Comparison of ENCODE assay signal across 11 cellular contexts in genomic region chr4:71550220-71551190, GRCh38.
A peak's percentile ranks its signal among the peaks of the same experiment; 100 is the strongest.
DNase-seq lines count a peak whose midpoint lies in the region; ATAC-seq and TF ChIP-seq lines count a peak whose summit lies in the region.
"Had no signal": no experiment of that assay in that cellular context is flagged by ENCODE, and none has a peak within 500 bp of the region (broad histone marks: within the 10 kb centered on the region; RNA-seq: fewer than 3 reads in every experiment).

No MANE protein-coding gene starts in this region.

- CTCF ChIA-PET in IMR-90 (lab: Yijun Ruan, JAX) = interaction anchor here (0.6 to 2.0 kb wide), 7 partner anchors 9 to 368 kb away, joined by 3 to 10 read pairs (median 3); no protein-coding TSS in a partner anchor

- TF ChIP-seq RAD21 in IMR-90 (IDR thresholded peaks at IDR 0.05; ENCODE audit: low read length) = peak; percentile 56

- TF ChIP-seq CTCF in IMR-90 (conservative IDR thresholded peaks at IDR 0.05; ENCODE audit: low read depth, low read length) (peak; percentile 39), epithelial cell of esophagus (IDR thresholded peaks at IDR 0.05; ENCODE audit: insufficient read depth, low read depth, low read length, missing control alignments) (peak; percentile 4), nephron (IDR thresholded peaks at IDR 0.05; ENCODE audit: unreplicated experiment in 3 of 3) (peak in 1 of 3 experiments; percentile 21), uterus (IDR thresholded peaks at IDR 0.05) (no peak), Peyer's patch (IDR thresholded peaks at IDR 0.05) (no peak)

- H3K79me1 ChIP-seq in IMR-90 (ENCODE audit: low read depth in 1 of 2, low read length in 2 of 2) = peaks cover 0 to 3% of the 10 kb centered on the region in 2 experiments; a peak in 1 of 4 replicates

- POLR2A ChIA-PET in IMR-90 (lab: Charles Lee; ENCODE audit: unreplicated experiment) = no interaction called here

- H3K4me2 ChIP-seq in IMR-90 (ENCODE audit: low read depth, low read length) = peak overlapping the region; percentile 70; the same call in 1 of the 2 replicates

- peak overlapping the region; percentile 41; the same call in 1 of the 2 replicates for H3K18ac ChIP-seq in IMR-90 (ENCODE audit: low read depth, low read length)

- peaks cover 9% of the 10 kb centered on the region for H3K4me1 ChIP-seq in IMR-90 (ENCODE audit: control insufficient read depth, insufficient read depth, low read length)
- H3K4me1 ChIP-seq in uterus = no peaks in the 10 kb centered on the region
- H3K4me1 ChIP-seq in Peyer's patch = no peaks in the 10 kb centered on the region
- H3K4me1 ChIP-seq: suprapubic skin had no signal

- in situ Hi-C loops in Caki2 (cut with HindIII; ENCODE audit: low pct_unique_long_range_greater_than_20kb, low sequenced_read_pairs) (no loop called here), IMR-90 (cut with MboI; ENCODE audit: low sequenced_read_pairs) (loop anchor here (10.0 to 25.0 kb wide), 4 partner anchors 366 to 913 kb away; partner anchors contain the start of gene ENAM)

- no peaks in the 10 kb centered on the region for H3K9me3 ChIP-seq in IMR-90 (ENCODE audit: control insufficient read depth, insufficient read depth, low read length)
- H3K9me3 ChIP-seq in uterus = no peaks in the 10 kb centered on the region
- H3K9me3 ChIP-seq in Peyer's patch = no peaks in the 10 kb centered on the region
- H3K9me3 ChIP-seq: suprapubic skin had no signal

- no peak overlapping the region for H3K14ac ChIP-seq in IMR-90 (replicated peaks; ENCODE audit: low read depth, low read length)

- H3K27ac ChIP-seq in IMR-90 (ENCODE audit: insufficient read depth, low read length) (no peak overlapping the region), uterus (no peak overlapping the region), Peyer's patch (no peak overlapping the region)
- H3K27ac ChIP-seq: suprapubic skin had no signal

- no peak for TF ChIP-seq POLR2A in IMR-90 (IDR thresholded peaks at IDR 0.05; ENCODE audit: low read depth, low read length)
- no peak for TF ChIP-seq POLR2A in uterus (IDR thresholded peaks at IDR 0.05)
- no peak for TF ChIP-seq POLR2A in Peyer's patch (IDR thresholded peaks at IDR 0.05)

- BruUV-seq in IMR-90 (replicated peaks; lab: Mats Ljungman, UMichigan) = no TSS peak

- H2BK20ac ChIP-seq in IMR-90 (ENCODE audit: low read depth, low read length) = no peak overlapping the region

- dilution Hi-C loops in IMR-90 (cut with HindIII; ENCODE audit: low sequenced_read_pairs, unreplicated experiment) = no loop called here

- no peak overlapping the region for H2BK15ac ChIP-seq in IMR-90 (ENCODE audit: low read depth, low read length)

- H3K9me1 ChIP-seq in IMR-90 (ENCODE audit: insufficient read depth, low read length) = peaks cover 4% of the 10 kb centered on the region

- ATAC-seq in IMR-90 (ENCODE audit: low read depth) = peak; percentile 91
- ATAC-seq: K562 had no signal

- no peak overlapping the region for H3K4ac ChIP-seq in IMR-90 (ENCODE audit: low read depth, low read length)

- H4K8ac ChIP-seq in IMR-90 (ENCODE audit: low read depth in 2 of 2, low read length in 2 of 2) = no peak overlapping the region; a peak in 1 of 4 replicates

- H3K9me3 Mint-ChIP-seq in nephron = no peaks in the 10 kb centered on the region

- peaks cover 4% of the 10 kb centered on the region for H3K27me3 Mint-ChIP-seq in nephron (ENCODE audit: low read depth)

- H3K36me3 ChIP-seq in IMR-90 (ENCODE audit: control insufficient read depth, insufficient read depth, low read length) (peaks cover 8% of the 10 kb centered on the region), uterus (no peaks in the 10 kb centered on the region), Peyer's patch (no peaks in the 10 kb centered on the region)
- H3K36me3 ChIP-seq: suprapubic skin had no signal

- no peak overlapping the region for H4K91ac ChIP-seq in IMR-90 (ENCODE audit: insufficient read depth, low read depth, low read length)

- no CpG with 5 or more reads among the region's 7 CpGs for WGBS in IMR-90 (ENCODE audit: extremely low coverage in 2 of 2, insufficient read length in 1 of 2), 2 experiments

- H2AK9ac ChIP-seq in IMR-90 (replicated peaks; ENCODE audit: low read depth, low read length, poor library complexity) = no peak overlapping the region

- DNase-seq in Caki2 (ENCODE audit: low read depth) (peak; percentile 73), IMR-90 (peak; percentile 84), epithelial cell of esophagus (ENCODE audit: low read depth) (peak; percentile 8), uterus (no peak), SIG-M5 treated with dmso at 0.1 percent for 504 hours (lab: John Stamatoyannopoulos, UW; ENCODE audit: unreplicated experiment) (no peak), Peyer's patch (no peak)
- no peak for DNase-seq in effector CD4-positive, alpha-beta T cell
- DNase-seq: NCI-H82 had no signal

- no peaks in the 10 kb centered on the region for H3K36me3 Mint-ChIP-seq in nephron (ENCODE audit: low read depth)

- H3K9ac ChIP-seq in IMR-90 (ENCODE audit: low read depth, low read length) = no peak overlapping the region

- no peak overlapping the region for H3K56ac ChIP-seq in IMR-90 (ENCODE audit: extremely low read depth, insufficient read depth, low read length)

- H4K20me1 ChIP-seq in IMR-90 (ENCODE audit: insufficient read depth, low read length) = no peaks in the 10 kb centered on the region

- H2BK120ac ChIP-seq in IMR-90 (ENCODE audit: low read depth, low read length) = no peak overlapping the region

- no peak overlapping the region for H3K4me3 Mint-ChIP-seq in nephron

- no peak overlapping the region for H2AK5ac ChIP-seq in IMR-90 (ENCODE audit: low read depth, low read length)

- H4K5ac ChIP-seq in IMR-90 (ENCODE audit: low read depth, low read length) = no peak overlapping the region

- H3K27me3 ChIP-seq in IMR-90 (ENCODE audit: control insufficient read depth, insufficient read depth, low read length) = no peaks in the 10 kb centered on the region
- no peaks in the 10 kb centered on the region for H3K27me3 ChIP-seq in uterus
- no peaks in the 10 kb centered on the region for H3K27me3 ChIP-seq in Peyer's patch
- H3K27me3 ChIP-seq: suprapubic skin had no signal

- H3K23ac ChIP-seq in IMR-90 (ENCODE audit: low read depth, low read length) = no peak overlapping the region

- intact Hi-C loops in IMR-90 (cut with micrococcal nuclease) (loop anchor here (2.0 to 5.0 kb wide), 3 partner anchors 162 to 320 kb away; no protein-coding TSS in a partner anchor), uterus (cut with DNase I; ENCODE audit: low total_unique reads) (no loop called here)

- H3K4me1 Mint-ChIP-seq in nephron = peaks cover 15% of the 10 kb centered on the region

- H3K27ac Mint-ChIP-seq in nephron = peak overlapping the region; percentile 62 to 83 (median 65)

- peak overlapping the region; percentile 47 for H2BK5ac ChIP-seq in IMR-90 (ENCODE audit: low read depth, low read length, poor library complexity, severe bottlenecking)

- H3K4me3 ChIP-seq in IMR-90 (ENCODE audit: insufficient read depth, low read depth, low read length) (no peak overlapping the region), epithelial cell of esophagus (ENCODE audit: low read length) (no peak overlapping the region), uterus (no peak overlapping the region), Peyer's patch (no peak overlapping the region)
- H3K4me3 ChIP-seq: K562, suprapubic skin had no signal

- H2AFZ ChIP-seq in IMR-90 (replicated peaks; ENCODE audit: low read length, poor library complexity) = no peak overlapping the region

TF ChIP-seq in IMR-90, 13 proteins besides CTCF, POLR2A, EP300 and RAD21:
- no peak for TF ChIP-seq MXI1 (IDR thresholded peaks at IDR 0.05; ENCODE audit: borderline replicate concordance, low read depth, low read length)
- no peak for TF ChIP-seq MAFK (IDR thresholded peaks at IDR 0.05; ENCODE audit: low read depth, low read length)
- peak; percentile 40 for TF ChIP-seq SMC3 (IDR thresholded peaks at IDR 0.05; ENCODE audit: low read depth, low read length)
- no peak for TF ChIP-seq FOS (IDR thresholded peaks at IDR 0.05; ENCODE audit: low read depth, low read length)
- no peak for TF ChIP-seq RFX5 (IDR thresholded peaks at IDR 0.05; ENCODE audit: low read depth, low read length)
- no peak for TF ChIP-seq MAZ (IDR thresholded peaks at IDR 0.05; ENCODE audit: borderline replicate concordance, low read depth, low read length)
- TF ChIP-seq NFE2L2 (IDR thresholded peaks at IDR 0.05; ENCODE audit: low read depth, low read length) = no peak
- TF ChIP-seq BHLHE40 (IDR thresholded peaks at IDR 0.05; ENCODE audit: low read depth, low read length) = no peak
TF ChIP-seq in IMR-90: peak in this region for 1.

Comparison
In these comparisons a context has a peak if more than half of its experiments do, and no peak if none do; other contexts are left out.
1. DNase-seq: peak in Caki2 (single experiment), IMR-90 (single experiment) and epithelial cell of esophagus (single experiment); none in uterus (0 of 2), effector CD4-positive, alpha-beta T cell (single experiment), SIG-M5 treated with dmso at 0.1 percent for 504 hours (single experiment) and Peyer's patch (0 of 3).
2. CTCF ChIP-seq: peak in IMR-90 (single experiment) and epithelial cell of esophagus (single experiment); none in uterus (0 of 4) and Peyer's patch (0 of 6).